Comparison of ENCODE assay signal across 16 cellular contexts in genomic region chr12:6234906-6235305, GRCh38. TPM values are rescaled to one million over a fixed set of nuclear protein-coding genes. Genes with fewer than 3 reads are reported as not detected.
DNase-seq lines count a peak whose midpoint lies in the region; ATAC-seq and TF ChIP-seq lines count a peak whose summit lies in the region.
"Had no signal": no experiment of that assay in that cellular context is flagged by ENCODE, and none has a peak within 500 bp of the region (broad histone marks: within the 10 kb centered on the region; RNA-seq: fewer than 3 reads in every experiment).

No MANE protein-coding gene starts in this region.

- peaks cover 11% of the 10 kb centered on the region for H3K79me2 ChIP-seq in parathyroid adenoma

- no peak overlapping the region for H3K27ac Mint-ChIP-seq in HFFc6
- H3K27ac Mint-ChIP-seq: activated CD4-positive, alpha-beta T cell treated with anti-CD3 and anti-CD28 coated beads, Interleukin-2, amount 10 ng/mL, durations not matched to agents 24 days and 14 days; stimulated activated naive B cell treated with anti-CD40 and anti-IgM and Interleukin-4, amounts not matched to agents 10 μg/mL and 1 μg/mL and 100 μg/mL, for 72 hours had no signal

- H3K27me3 ChIP-seq in left ventricle myocardium inferior (ENCODE audit: low read depth): no peaks in the 10 kb centered on the region
- no peaks in the 10 kb centered on the region for H3K27me3 ChIP-seq in parathyroid adenoma (ENCODE audit: control insufficient read depth, insufficient read depth, low read length)
- no peaks in the 10 kb centered on the region for H3K27me3 ChIP-seq in aorta (ENCODE audit: control insufficient read depth in 1 of 2, insufficient read depth in 2 of 2, low read length in 1 of 2)
- H3K27me3 ChIP-seq: ascending aorta, foreskin keratinocyte had no signal

- POLR2A ChIA-PET in GM10248 (lab: Yijun Ruan, JAX): no interaction called here

- no peak overlapping the region for H3K4me3 ChIP-seq in left ventricle myocardium inferior
- H3K4me3 ChIP-seq in parathyroid adenoma (ENCODE audit: low read depth, low read length): peak overlapping the region; percentile 27
- no peak overlapping the region for H3K4me3 ChIP-seq in aorta (ENCODE audit: low read length in 2 of 2)
- H3K4me3 ChIP-seq: ascending aorta had no signal

- no peak overlapping the region for H3K4me3 Mint-ChIP-seq in HFFc6
- H3K4me3 Mint-ChIP-seq: activated CD4-positive, alpha-beta T cell treated with anti-CD3 and anti-CD28 coated beads, Interleukin-2, amount 10 ng/mL, durations not matched to agents 24 days and 14 days; natural killer cell; stimulated activated naive B cell treated with anti-CD40 and anti-IgM and Interleukin-4, amounts not matched to agents 10 μg/mL and 1 μg/mL and 100 μg/mL, for 72 hours had no signal

- peak overlapping the region; percentile 51 for H3K9ac ChIP-seq in parathyroid adenoma

- no peak for TF ChIP-seq CTCF in left ventricle myocardium inferior (IDR thresholded peaks at IDR 0.05; ENCODE audit: borderline replicate concordance)
- TF ChIP-seq CTCF in parathyroid adenoma (IDR thresholded peaks at IDR 0.05): no peak
- no peak for TF ChIP-seq CTCF in HFFc6 (IDR thresholded peaks at IDR 0.05)
- no peak for TF ChIP-seq CTCF in GM10248 (IDR thresholded peaks at IDR 0.05; ENCODE audit: control extremely low read depth, extremely low read depth, low read depth, missing control alignments)

- intact Hi-C loops in left ventricle myocardium inferior (cut with micrococcal nuclease) (no loop called here), left cardiac atrium (cut with DNase I) (loop anchor here in 1 of 2 donors (5.0 kb wide), 1 partner anchor 42 kb away; no protein-coding TSS in a partner anchor), aorta (cut with DNase I) (loop anchor here in 1 of 2 donors (5.0 kb wide), 1 partner anchor 33 kb away; the partner anchor contains the start of gene CD9)

- CTCF ChIA-PET in GM10248 (lab: Yijun Ruan, JAX): interaction anchor here (1.4 kb wide), 1 partner anchor 40 kb away, joined by 3 read pairs; no protein-coding TSS in a partner anchor

- H3K9me3 ChIP-seq in left ventricle myocardium inferior (replicated peaks) (no peaks in the 10 kb centered on the region), parathyroid adenoma (ENCODE audit: control insufficient read depth, low read length) (no peaks in the 10 kb centered on the region), aorta (ENCODE audit: control insufficient read depth, low read length) (no peaks in the 10 kb centered on the region)
- H3K9me3 ChIP-seq: ascending aorta had no signal

- WGBS in aorta, 2 donors: 76% methylated on average over 7 of the region's 7 CpGs

- no peak for ATAC-seq in left cardiac atrium
- ATAC-seq in aorta (ENCODE audit: low FRiP score): no peak
- ATAC-seq: foreskin keratinocyte; natural killer cell; sciatic nerve; stimulated activated naive B cell treated with anti-CD40 and anti-IgM and Interleukin-4, amounts not matched to agents 10 μg/mL and 1 μg/mL and 100 μg/mL, for 72 hours had no signal

- H2AFZ ChIP-seq in parathyroid adenoma: no peak overlapping the region

- H3K27me3 Mint-ChIP-seq in HFFc6 (ENCODE audit: insufficient read depth): peaks cover 2% of the 10 kb centered on the region

- DNase-seq in left ventricle myocardium inferior (no peak), left cardiac atrium (no peak), epithelial cell of prostate (ENCODE audit: low read depth, low spot score) (no peak), aorta (peak; percentile 9 to 28), SIG-M5 (lab: John Stamatoyannopoulos, UW) (no peak), HFFc6 (no peak), GM10248 (ENCODE audit: extremely low spot score) (no peak)
- DNase-seq: activated CD4-positive, alpha-beta T cell treated with anti-CD3 and anti-CD28 coated beads, Interleukin-2, amount 10 ng/mL, durations not matched to agents 24 days and 14 days; foreskin keratinocyte; HCEC 1CT; natural killer cell; NCI-H1694; stimulated activated naive B cell treated with anti-CD40 and anti-IgM and Interleukin-4, amounts not matched to agents 10 μg/mL and 1 μg/mL and 100 μg/mL, for 72 hours had no signal

- no peaks in the 10 kb centered on the region for H3K9me3 Mint-ChIP-seq in HFFc6
- H3K9me3 Mint-ChIP-seq: activated CD4-positive, alpha-beta T cell treated with anti-CD3 and anti-CD28 coated beads, Interleukin-2, amount 10 ng/mL, durations not matched to agents 24 days and 14 days; natural killer cell; stimulated activated naive B cell treated with anti-CD40 and anti-IgM and Interleukin-4, amounts not matched to agents 10 μg/mL and 1 μg/mL and 100 μg/mL, for 72 hours had no signal

- H3K27ac ChIP-seq in left ventricle myocardium inferior (replicated peaks): peak overlapping the region; percentile 90
- H3K27ac ChIP-seq in epithelial cell of prostate: peak overlapping the region; percentile 2
- H3K27ac ChIP-seq in parathyroid adenoma: peak overlapping the region; percentile 99
- H3K27ac ChIP-seq in aorta (ENCODE audit: low read depth in 1 of 2, low read length in 2 of 2): no peak overlapping the region
- H3K27ac ChIP-seq: foreskin keratinocyte had no signal

- H3K4me2 ChIP-seq in parathyroid adenoma (ENCODE audit: low read length): peak overlapping the region; percentile 59

- peaks cover 57% of the 10 kb centered on the region for H3K36me3 ChIP-seq in left ventricle myocardium inferior
- peaks cover 3% of the 10 kb centered on the region for H3K36me3 ChIP-seq in parathyroid adenoma (ENCODE audit: control insufficient read depth, insufficient read depth, low read length)
- peaks cover 3 to 6% of the 10 kb centered on the region in 2 donors for H3K36me3 ChIP-seq in aorta (ENCODE audit: control insufficient read depth in 1 of 2, insufficient read depth in 2 of 2, low read length in 1 of 2)

- peaks cover 11% of the 10 kb centered on the region; the same call in 1 of the 2 replicates for H3K36me3 Mint-ChIP-seq in HFFc6 (ENCODE audit: low read depth)
- H3K36me3 Mint-ChIP-seq: natural killer cell had no signal

- H3K4me1 ChIP-seq in left ventricle myocardium inferior: peaks cover 61% of the 10 kb centered on the region
- peaks cover 96% of the 10 kb centered on the region for H3K4me1 ChIP-seq in parathyroid adenoma
- peaks cover 0 to 3% of the 10 kb centered on the region in 2 donors for H3K4me1 ChIP-seq in aorta (ENCODE audit: control insufficient read depth in 1 of 2, insufficient read depth in 2 of 2, low read length in 2 of 2)

- peaks cover 24% of the 10 kb centered on the region for H3K4me1 Mint-ChIP-seq in HFFc6 (ENCODE audit: low read depth)

RNA-seq across cellular contexts. Expression of gene CD9, which starts 34.7 kb away (rescaled TPM):
- total RNA-seq in left ventricle myocardium inferior (55.5 TPM), left cardiac atrium (100 to 1,000 TPM in 1 of 2 donors, 10 to 100 TPM in 1; 55.1 to 167 TPM), aorta (100 to 1,000 TPM; 285 to 303 TPM)
- 100 to 1,000 TPM; 267 to 506 TPM for polyA plus RNA-seq in aorta
- total RNA-seq in HFFc6 (2021; fragmentation: NEBNext Ultra II Directional; extraction: Animal tissue kit (Norgen Biotek cat#: 25700)): 10 to 100 TPM; 43.2 to 72.6 (median 46.4) TPM

Comparison
In these comparisons a context has a peak if more than half of its experiments do, and no peak if none do; other contexts are left out.
1. DNase-seq: peak in aorta (2 of 2); none in left ventricle myocardium inferior (single experiment), left cardiac atrium (single experiment), epithelial cell of prostate (single experiment), SIG-M5 (single experiment), HFFc6 (single experiment) and GM10248 (single experiment).
2. H3K27ac ChIP-seq: peak in left ventricle myocardium inferior (single experiment), epithelial cell of prostate (single experiment) and parathyroid adenoma (single experiment); none in aorta (0 of 2).